In the genomic region with DNA sequence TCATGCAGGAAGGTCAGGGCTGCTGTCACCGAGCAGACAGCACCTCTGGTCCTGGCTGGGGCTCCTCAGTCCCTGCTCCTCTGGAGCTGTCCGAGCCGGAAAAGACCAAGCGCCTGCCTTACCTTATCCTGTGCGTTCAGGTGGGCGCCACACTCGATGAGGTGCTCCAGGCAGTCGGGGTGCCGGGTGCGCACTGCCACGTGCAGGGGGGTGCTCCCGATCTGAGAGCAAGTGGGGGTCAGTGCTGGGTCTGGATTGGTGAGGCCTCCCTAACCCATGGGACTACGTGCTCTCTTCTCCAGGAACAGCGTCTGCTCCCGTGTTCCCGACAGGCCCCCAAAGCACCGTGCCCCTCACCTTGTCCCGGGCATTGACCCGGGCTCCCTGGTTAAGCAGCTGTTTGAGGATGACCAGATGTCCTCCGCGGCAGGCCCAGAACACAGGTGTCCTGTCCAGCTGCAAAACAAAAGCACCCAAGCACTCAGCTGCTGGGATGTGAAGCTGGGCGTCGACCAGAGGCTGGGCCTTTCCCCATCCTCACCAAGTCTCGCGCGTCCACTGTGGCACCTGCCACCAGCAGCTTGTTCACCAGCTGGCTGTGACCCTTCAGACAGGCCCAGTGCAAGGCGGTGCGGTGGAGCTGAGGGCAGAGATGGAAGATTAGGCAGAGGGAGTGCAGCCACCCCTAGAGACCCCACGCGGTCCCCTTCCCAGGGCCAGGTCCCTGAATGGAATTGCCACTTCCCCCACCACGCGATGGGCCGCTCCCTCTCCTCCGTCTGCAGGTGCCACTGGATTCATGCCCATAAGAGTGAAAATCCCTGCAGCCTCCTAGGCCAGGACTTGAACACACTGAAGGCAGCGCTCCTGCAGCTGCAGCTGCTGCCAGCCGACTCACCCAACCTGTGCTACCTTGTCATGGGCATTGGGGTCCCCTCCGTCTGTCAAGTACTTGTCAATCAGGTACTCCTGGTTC, we compare ENCODE assay signal across 1 cellular context.
TF ChIP-seq lines count a peak whose summit lies in the region.

No MANE protein-coding gene starts in this region.

TF ChIP-seq in GM23338, 12 proteins besides CTCF, POLR2A, EP300 and RAD21 (continued from another document):
- TF ChIP-seq, protein P1, sequence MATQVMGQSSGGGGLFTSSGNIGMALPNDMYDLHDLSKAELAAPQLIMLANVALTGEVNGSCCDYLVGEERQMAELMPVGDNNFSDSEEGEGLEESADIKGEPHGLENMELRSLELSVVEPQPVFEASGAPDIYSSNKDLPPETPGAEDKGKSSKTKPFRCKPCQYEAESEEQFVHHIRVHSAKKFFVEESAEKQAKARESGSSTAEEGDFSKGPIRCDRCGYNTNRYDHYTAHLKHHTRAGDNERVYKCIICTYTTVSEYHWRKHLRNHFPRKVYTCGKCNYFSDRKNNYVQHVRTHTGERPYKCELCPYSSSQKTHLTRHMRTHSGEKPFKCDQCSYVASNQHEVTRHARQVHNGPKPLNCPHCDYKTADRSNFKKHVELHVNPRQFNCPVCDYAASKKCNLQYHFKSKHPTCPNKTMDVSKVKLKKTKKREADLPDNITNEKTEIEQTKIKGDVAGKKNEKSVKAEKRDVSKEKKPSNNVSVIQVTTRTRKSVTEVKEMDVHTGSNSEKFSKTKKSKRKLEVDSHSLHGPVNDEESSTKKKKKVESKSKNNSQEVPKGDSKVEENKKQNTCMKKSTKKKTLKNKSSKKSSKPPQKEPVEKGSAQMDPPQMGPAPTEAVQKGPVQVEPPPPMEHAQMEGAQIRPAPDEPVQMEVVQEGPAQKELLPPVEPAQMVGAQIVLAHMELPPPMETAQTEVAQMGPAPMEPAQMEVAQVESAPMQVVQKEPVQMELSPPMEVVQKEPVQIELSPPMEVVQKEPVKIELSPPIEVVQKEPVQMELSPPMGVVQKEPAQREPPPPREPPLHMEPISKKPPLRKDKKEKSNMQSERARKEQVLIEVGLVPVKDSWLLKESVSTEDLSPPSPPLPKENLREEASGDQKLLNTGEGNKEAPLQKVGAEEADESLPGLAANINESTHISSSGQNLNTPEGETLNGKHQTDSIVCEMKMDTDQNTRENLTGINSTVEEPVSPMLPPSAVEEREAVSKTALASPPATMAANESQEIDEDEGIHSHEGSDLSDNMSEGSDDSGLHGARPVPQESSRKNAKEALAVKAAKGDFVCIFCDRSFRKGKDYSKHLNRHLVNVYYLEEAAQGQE (IDR thresholded peaks at IDR 0.05; ENCODE audit: unreplicated experiment): no peak
- no peak for TF ChIP-seq EZH2 (IDR thresholded peaks at IDR 0.05; ENCODE audit: low read depth, unreplicated experiment)
